9 cellular contexts compared by ENCODE assay signal in genomic region chr6:20952605-20953004, GRCh38.
DNase-seq lines count a peak whose midpoint lies in the region; ATAC-seq, FAIRE-seq and TF ChIP-seq lines count a peak whose summit lies in the region.
"Had no signal": no experiment of that assay in that cellular context is flagged by ENCODE, and none has a peak within 500 bp of the region (broad histone marks: within the 10 kb centered on the region; RNA-seq: fewer than 3 reads in every experiment).

No MANE protein-coding gene starts in this region.

- no peak for TF ChIP-seq POLR2A in GM12878 (IDR thresholded peaks at IDR 0.05; ENCODE audit: low read depth, low read length)

- no peak overlapping the region for H4K8ac ChIP-seq in mesendoderm (ENCODE audit: low read depth, low read length)

- H3K9ac ChIP-seq in GM12878 (ENCODE audit: control insufficient read depth, insufficient read depth, low read length) (no peak overlapping the region), mesendoderm (ENCODE audit: low read length) (no peak overlapping the region)

- no peak for FAIRE-seq in GM12878 (lab: Jason Lieb, UNC)

- H3K4me3 Mint-ChIP-seq in stimulated activated naive B cell treated with anti-CD40 and anti-IgM and Interleukin-4, amounts not matched to agents 10 μg/mL and 1 μg/mL and 100 μg/mL, for 72 hours = no peak overlapping the region
- H3K4me3 Mint-ChIP-seq in immature natural killer cell = no peak overlapping the region

- H3K4me1 ChIP-seq in GM12878 (ENCODE audit: control insufficient read depth, insufficient read depth, low read length) (no peaks in the 10 kb centered on the region), mesendoderm (ENCODE audit: control insufficient read depth, low read depth, low read length) (peaks cover 5% of the 10 kb centered on the region)

- no peak overlapping the region for H3K4me2 ChIP-seq in GM12878 (ENCODE audit: control insufficient read depth, insufficient read depth)
- no peak overlapping the region for H3K4me2 ChIP-seq in mesendoderm (ENCODE audit: low read length)

- no peak for TF ChIP-seq RAD21 in GM12878 (IDR thresholded peaks at IDR 0.05; ENCODE audit: insufficient read depth, low read depth, low read length)

- no peak overlapping the region for H2BK5ac ChIP-seq in mesendoderm (ENCODE audit: low read length)

- no peak overlapping the region for H2BK120ac ChIP-seq in mesendoderm (ENCODE audit: low read depth, low read length)

- H3K4ac ChIP-seq in mesendoderm (ENCODE audit: low read depth, low read length) = no peak overlapping the region

- no peak overlapping the region for H3K23ac ChIP-seq in mesendoderm (ENCODE audit: low read length)

- H3K27me3 ChIP-seq in GM12878 (replicated peaks in 1 of 2; ENCODE audit: control insufficient read depth in 2 of 2, insufficient read depth in 2 of 2, low read length in 1 of 2) (no peaks in the 10 kb centered on the region), mesendoderm (ENCODE audit: insufficient read depth, low read length, poor library complexity) (no peaks in the 10 kb centered on the region)

- H3K4me3 ChIP-seq in GM12878 (no peak overlapping the region), mesendoderm (ENCODE audit: low read length) (no peak overlapping the region)
- H3K4me3 ChIP-seq: left ventricle myocardium inferior had no signal

- no peak overlapping the region for H2AFZ ChIP-seq in GM12878 (ENCODE audit: control insufficient read depth, low read depth, low read length)

- H2AK5ac ChIP-seq in mesendoderm (ENCODE audit: low read length) = no peak overlapping the region

- TF ChIP-seq CTCF in GM12878 (IDR thresholded peaks at IDR 0.05 in 2 of 3, conservative IDR thresholded peaks at IDR 0.05 in 1 of 3; ENCODE audit: control insufficient read depth in 2 of 3, extremely low read depth in 1 of 3, insufficient read depth in 1 of 3, low read depth in 3 of 3, low read length in 3 of 3) = no peak

- SMC1A ChIA-PET in GM12878 (lab: Charles Lee; ENCODE audit: uncharacterized antibody, unreplicated experiment) = interaction anchor here (0.8 to 1.1 kb wide), 2 partner anchors 8 to 51 kb away, joined by 3 to 4 read pairs; no protein-coding TSS in a partner anchor

- H2BK15ac ChIP-seq in mesendoderm (replicated peaks; ENCODE audit: low read depth) = no peak overlapping the region

- peaks cover 18 to 27% of the 10 kb centered on the region in 2 donors for H3K36me3 Mint-ChIP-seq in stimulated activated naive B cell treated with anti-CD40 and anti-IgM and Interleukin-4, amounts not matched to agents 10 μg/mL and 1 μg/mL and 100 μg/mL, for 72 hours
- peaks cover 17 to 21% (median 19%) of the 10 kb centered on the region in 3 donors for H3K36me3 Mint-ChIP-seq in immature natural killer cell

- BruUV-seq in GM12878 (replicated peaks; lab: Mats Ljungman, UMichigan) = no TSS peak

- H3K9me3 Mint-ChIP-seq in stimulated activated naive B cell treated with anti-CD40 and anti-IgM and Interleukin-4, amounts not matched to agents 10 μg/mL and 1 μg/mL and 100 μg/mL, for 72 hours = no peaks in the 10 kb centered on the region
- no peaks in the 10 kb centered on the region for H3K9me3 Mint-ChIP-seq in immature natural killer cell

- no peak overlapping the region for H4K5ac ChIP-seq in mesendoderm (ENCODE audit: low read length)

- H3K27me3 Mint-ChIP-seq in stimulated activated naive B cell treated with anti-CD40 and anti-IgM and Interleukin-4, amounts not matched to agents 10 μg/mL and 1 μg/mL and 100 μg/mL, for 72 hours = no peaks in the 10 kb centered on the region
- H3K27me3 Mint-ChIP-seq in immature natural killer cell (ENCODE audit: low read depth in 3 of 3) = peaks cover 0 to 3% (median 3%) of the 10 kb centered on the region in 3 donors

- intact Hi-C loops in GM12878 (cut with micrococcal nuclease; ENCODE audit: unreplicated experiment) = no loop called here

- H3K79me2 ChIP-seq in GM12878 (ENCODE audit: control insufficient read depth, insufficient read depth, low read length) (no peaks in the 10 kb centered on the region), mesendoderm (ENCODE audit: control insufficient read depth, insufficient read depth, low read length) (no peaks in the 10 kb centered on the region)

- RAD21 ChIA-PET in GM12878 (lab: Charles Lee; ENCODE audit: unreplicated experiment) = interaction anchor here (1.4 kb wide), 1 partner anchor 70 kb away, joined by 3 read pairs; no protein-coding TSS in a partner anchor

- no peaks in the 10 kb centered on the region for H3K79me1 ChIP-seq in mesendoderm (ENCODE audit: low read length)

- POLR2A ChIA-PET in GM12878 (lab: Charles Lee) = interaction anchor here (0.8 kb wide), 1 partner anchor 13 kb away, joined by 3 read pairs; no protein-coding TSS in a partner anchor

- peak; percentile 86 for DNase-seq in Daoy (ENCODE audit: low read depth)
- DNase-seq in M059J (ENCODE audit: low read depth) = peak; percentile 97
- DNase-seq in GM12878 (ENCODE audit: low read depth, low spot score) = no peak
- DNase-seq in mesendoderm = peak; percentile 82
- no peak for DNase-seq in stimulated activated naive B cell treated with anti-CD40 and anti-IgM and Interleukin-4, amounts not matched to agents 10 μg/mL and 1 μg/mL and 100 μg/mL, for 72 hours
- DNase-seq in immature natural killer cell = no peak
- DNase-seq: left ventricle myocardium inferior had no signal

- H3K18ac ChIP-seq in mesendoderm (ENCODE audit: low read length) = no peak overlapping the region

- no peak overlapping the region for H3K27ac ChIP-seq in GM12878 (ENCODE audit: control insufficient read depth, insufficient read depth)
- H3K27ac ChIP-seq in mesendoderm (ENCODE audit: low read depth, low read length) = no peak overlapping the region
- H3K27ac ChIP-seq: left ventricle myocardium inferior had no signal

- TF ChIP-seq EP300 in GM12878 (IDR thresholded peaks at IDR 0.05; ENCODE audit: borderline replicate concordance in 1 of 2, control insufficient read depth in 1 of 2, low read depth in 2 of 2, low read length in 2 of 2) = no peak

- no peak for ATAC-seq in GM12878
- ATAC-seq in GM18520 (IDR thresholded peaks at IDR 0.05; ENCODE audit: unreplicated experiment) = no peak
- ATAC-seq in stimulated activated naive B cell treated with anti-CD40 and anti-IgM and Interleukin-4, amounts not matched to agents 10 μg/mL and 1 μg/mL and 100 μg/mL, for 72 hours (replicated peaks) = no peak
- no peak for ATAC-seq in GM19324 (IDR thresholded peaks at IDR 0.05; ENCODE audit: low FRiP score, unreplicated experiment)

- no peaks in the 10 kb centered on the region for H4K20me1 ChIP-seq in GM12878 (ENCODE audit: control insufficient read depth, insufficient read depth)

- CTCF ChIA-PET in GM12878 (lab: Yijun Ruan, JAX) = interaction anchor here (0.7 to 1.4 kb wide), 2 partner anchors 26 to 516 kb away, joined by 3 to 5 read pairs; no protein-coding TSS in a partner anchor

- no peak overlapping the region for H3K27ac Mint-ChIP-seq in stimulated activated naive B cell treated with anti-CD40 and anti-IgM and Interleukin-4, amounts not matched to agents 10 μg/mL and 1 μg/mL and 100 μg/mL, for 72 hours
- no peak overlapping the region for H3K27ac Mint-ChIP-seq in immature natural killer cell

- in situ Hi-C loops in GM12878 (cut with MboI) = no loop called here

- no peaks in the 10 kb centered on the region for H3K9me3 ChIP-seq in GM12878 (replicated peaks; ENCODE audit: control insufficient read depth, insufficient read depth, low read length)
- H3K9me3 ChIP-seq: left ventricle myocardium inferior had no signal

- WGBS in GM12878 (ENCODE audit: insufficient coverage, insufficient replicate concordance, low lambda C conversion rate, missing lambda C conversion rate) = 39% methylated on average over 4 of the region's 4 CpGs
- WGBS in mesendoderm (ENCODE audit: extremely low coverage, insufficient coverage, low lambda C conversion rate) = no CpG with 5 or more reads among the region's 4 CpGs

- no peak overlapping the region for H3K56ac ChIP-seq in mesendoderm (ENCODE audit: low read length)

- H3K36me3 ChIP-seq in GM12878 (ENCODE audit: control insufficient read depth in 2 of 2, insufficient read depth in 2 of 2, low read length in 1 of 2) = peaks cover 0 to 2% of the 10 kb centered on the region in 2 experiments; a peak in 1 of 4 replicates
- no peaks in the 10 kb centered on the region for H3K36me3 ChIP-seq in mesendoderm (ENCODE audit: control insufficient read depth, insufficient read depth, low read length)
- H3K36me3 ChIP-seq: left ventricle myocardium inferior had no signal

- no peaks in the 10 kb centered on the region for H3K4me1 Mint-ChIP-seq in stimulated activated naive B cell treated with anti-CD40 and anti-IgM and Interleukin-4, amounts not matched to agents 10 μg/mL and 1 μg/mL and 100 μg/mL, for 72 hours
- H3K4me1 Mint-ChIP-seq in immature natural killer cell = no peaks in the 10 kb centered on the region

TF ChIP-seq in GM12878, 131 proteins besides CTCF, POLR2A, EP300 and RAD21:
- TF ChIP-seq ZNF622 (IDR thresholded peaks at IDR 0.05) (no peak), JUNB (IDR thresholded peaks at IDR 0.05) (0 out of 2 replicates have a peak, but pooled peaks have one; percentile 6)

Comparison
In these comparisons a context has a peak if more than half of its experiments do, and no peak if none do; other contexts are left out.
1. DNase-seq: peak in Daoy (single experiment), M059J (single experiment) and mesendoderm (single experiment); none in GM12878 (single experiment), stimulated activated naive B cell treated with anti-CD40 and anti-IgM and Interleukin-4, amounts not matched to agents 10 μg/mL and 1 μg/mL and 100 μg/mL, for 72 hours (single experiment) and immature natural killer cell (0 of 3).